36 cellular contexts compared by ENCODE assay signal in the genomic region with DNA sequence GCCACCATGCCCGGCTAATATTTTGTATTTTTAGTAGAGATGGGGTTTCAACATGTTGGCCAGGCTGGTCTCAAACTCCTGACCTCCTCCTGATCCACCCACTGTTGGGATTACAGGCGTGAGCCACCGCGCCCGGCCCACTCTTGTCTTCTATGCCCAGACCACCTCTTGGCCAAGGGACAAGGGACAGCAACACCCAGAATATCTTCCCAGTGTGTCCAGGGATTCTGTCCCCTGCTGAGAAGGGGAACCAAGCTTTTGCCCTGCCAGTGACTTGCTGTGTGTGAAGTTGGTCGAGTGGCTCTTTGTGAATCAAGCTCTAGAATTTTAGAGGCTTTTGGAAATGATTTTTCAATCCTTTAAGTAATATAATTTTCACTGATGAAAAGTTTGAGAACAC. TPM values are rescaled to one million over a fixed set of nuclear protein-coding genes. Genes with fewer than 3 reads are reported as not detected.
"Had no signal": no experiment of that assay in that cellular context is flagged by ENCODE, and none has a peak within 500 bp of the region (broad histone marks: within the 10 kb centered on the region; RNA-seq: fewer than 3 reads in every experiment).

No MANE protein-coding gene starts in this region.

- H3K9me3 ChIP-seq: ascending aorta, gastrocnemius medialis, ovary, sigmoid colon, thoracic aorta, vagina had no signal

- H3K4me3 Mint-ChIP-seq: activated CD8-positive, alpha-beta T cell treated with anti-CD3 and anti-CD28 coated beads for 36 hours; activated naive CD4-positive, alpha-beta T cell treated with anti-CD3 and anti-CD28 coated beads for 36 hours; activated naive CD8-positive, alpha-beta T cell treated with anti-CD3 and anti-CD28 coated beads, Interleukin-2, amount 10 ng/mL, durations not matched to agents 7 days and 5 days; activated T-helper 1 cell treated with anti-CD3 and anti-CD28 coated beads, Interleukin-12 subunit alpha, Interleukin-12 subunit beta, Interleukin-2, Interleukin-4 antibody, amounts not matched to agents 30 ng/mL and 10 ng/mL and 1 ng/mL, durations not matched to agents 14 hours and 24 hours and 36 hours; brain; effector memory CD8-positive, alpha-beta T cell; nephron; stimulated activated effector memory CD8-positive, alpha-beta T cell treated with anti-CD3 and anti-CD28 coated beads, Interleukin-12 subunit alpha, Interleukin-12 subunit beta, amount 100 ng/mL, for 72 hours; stimulated activated naive CD8-positive, alpha-beta T cell treated with anti-CD3 and anti-CD28 coated beads, Interleukin-15, Interleukin-2, amounts not matched to agents 100 ng/mL and 50 ng/mL, for 24 hours had no signal

- ATAC-seq: activated CD8-positive, alpha-beta T cell treated with anti-CD3 and anti-CD28 coated beads for 36 hours; effector memory CD8-positive, alpha-beta T cell; gastrocnemius medialis; left ventricle myocardium superior; stimulated activated effector memory CD8-positive, alpha-beta T cell treated with anti-CD3 and anti-CD28 coated beads, Interleukin-12 subunit alpha, Interleukin-12 subunit beta, amount 100 ng/mL, for 72 hours had no signal

- H3K27ac Mint-ChIP-seq: activated CD8-positive, alpha-beta T cell treated with anti-CD3 and anti-CD28 coated beads for 36 hours; activated naive CD4-positive, alpha-beta T cell treated with anti-CD3 and anti-CD28 coated beads for 36 hours; activated naive CD8-positive, alpha-beta T cell treated with anti-CD3 and anti-CD28 coated beads, Interleukin-2, amount 10 ng/mL, durations not matched to agents 7 days and 5 days; activated T-helper 1 cell treated with anti-CD3 and anti-CD28 coated beads, Interleukin-12 subunit alpha, Interleukin-12 subunit beta, Interleukin-2, Interleukin-4 antibody, amounts not matched to agents 30 ng/mL and 10 ng/mL and 1 ng/mL, durations not matched to agents 14 hours and 24 hours and 36 hours; brain; effector memory CD8-positive, alpha-beta T cell; nephron; progenitor cell of endocrine pancreas; stimulated activated effector memory CD8-positive, alpha-beta T cell treated with anti-CD3 and anti-CD28 coated beads, Interleukin-12 subunit alpha, Interleukin-12 subunit beta, amount 100 ng/mL, for 72 hours; stimulated activated naive CD8-positive, alpha-beta T cell treated with anti-CD3 and anti-CD28 coated beads, Interleukin-15, Interleukin-2, amounts not matched to agents 100 ng/mL and 50 ng/mL, for 24 hours had no signal

- H3K9me3 Mint-ChIP-seq: activated CD8-positive, alpha-beta T cell treated with anti-CD3 and anti-CD28 coated beads for 36 hours; activated naive CD4-positive, alpha-beta T cell treated with anti-CD3 and anti-CD28 coated beads for 36 hours; activated naive CD8-positive, alpha-beta T cell treated with anti-CD3 and anti-CD28 coated beads, Interleukin-2, amount 10 ng/mL, durations not matched to agents 7 days and 5 days; activated T-helper 1 cell treated with anti-CD3 and anti-CD28 coated beads, Interleukin-12 subunit alpha, Interleukin-12 subunit beta, Interleukin-2, Interleukin-4 antibody, amounts not matched to agents 30 ng/mL and 10 ng/mL and 1 ng/mL, durations not matched to agents 14 hours and 24 hours and 36 hours; brain; effector memory CD8-positive, alpha-beta T cell; nephron; stimulated activated effector memory CD8-positive, alpha-beta T cell treated with anti-CD3 and anti-CD28 coated beads, Interleukin-12 subunit alpha, Interleukin-12 subunit beta, amount 100 ng/mL, for 72 hours; stimulated activated naive CD8-positive, alpha-beta T cell treated with anti-CD3 and anti-CD28 coated beads, Interleukin-15, Interleukin-2, amounts not matched to agents 100 ng/mL and 50 ng/mL, for 24 hours had no signal

- H3K27ac ChIP-seq: ascending aorta, coronary artery, dorsolateral prefrontal cortex, gastrocnemius medialis, ovary, sigmoid colon, thoracic aorta, vagina, WERI-Rb-1 had no signal

- H3K4me3 ChIP-seq: ascending aorta, coronary artery, dorsolateral prefrontal cortex, gastrocnemius medialis, ovary, sigmoid colon, thoracic aorta, vagina had no signal

- H3K36me3 ChIP-seq: ascending aorta, gastrocnemius medialis, ovary, sigmoid colon, thoracic aorta, vagina, WERI-Rb-1 had no signal

- DNase-seq: activated CD4-positive, alpha-beta T cell treated with anti-CD3 and anti-CD28 coated beads, Interleukin-2, amount 50 U/mL, for 1 hour; activated CD4-positive, CD25-positive, alpha-beta regulatory T cell treated with anti-CD3 and anti-CD28 coated beads, Interleukin-2, amount 50 U/mL, for 72 hours; activated CD8-positive, alpha-beta T cell treated with anti-CD3 and anti-CD28 coated beads for 36 hours; activated effector memory CD4-positive, alpha-beta T cell treated with anti-CD3 and anti-CD28 coated beads, Interleukin-2, amount 50 U/mL, for 16 hours; activated naive CD4-positive, alpha-beta T cell treated with anti-CD3 and anti-CD28 coated beads for 36 hours; activated naive CD8-positive, alpha-beta T cell treated with anti-CD3 and anti-CD28 coated beads, Interleukin-2, amount 10 ng/mL, durations not matched to agents 7 days and 5 days; activated T-cell treated with anti-CD3 and anti-CD28 coated beads, Interleukin-2, amount 50 U/mL, for 1 hour; effector memory CD8-positive, alpha-beta T cell; erythroblast; gastrocnemius medialis; glutamatergic neuron; left ventricle myocardium superior; ovary; retina; sigmoid colon; small intestine; stimulated activated CD4-positive, alpha-beta T cell treated with anti-CD3 and anti-CD28 coated beads, Interleukin-4, amount 100 ng/mL, for 24 hours; T-helper 1 cell; trophoblast cell had no signal

- H3K36me3 Mint-ChIP-seq: activated naive CD8-positive, alpha-beta T cell treated with anti-CD3 and anti-CD28 coated beads, Interleukin-2, amount 10 ng/mL, durations not matched to agents 7 days and 5 days; brain; stimulated activated effector memory CD8-positive, alpha-beta T cell treated with anti-CD3 and anti-CD28 coated beads, Interleukin-12 subunit alpha, Interleukin-12 subunit beta, amount 100 ng/mL, for 72 hours had no signal

- H3K4me1 ChIP-seq: ascending aorta, gastrocnemius medialis had no signal

- H3K27me3 ChIP-seq: ascending aorta, gastrocnemius medialis, ovary, vagina had no signal

- H3K4me1 Mint-ChIP-seq: nephron had no signal

RNA-seq across cellular contexts. Expression of gene MPO, which starts 1.7 kb away (rescaled TPM):
- total RNA-seq: activated CD8-positive, alpha-beta T cell treated with anti-CD3 and anti-CD28 coated beads for 36 hours; activated naive CD4-positive, alpha-beta T cell treated with anti-CD3 and anti-CD28 coated beads for 36 hours; activated naive CD8-positive, alpha-beta T cell treated with anti-CD3 and anti-CD28 coated beads, Interleukin-2, amount 10 ng/mL, durations not matched to agents 7 days and 5 days; activated T-helper 1 cell treated with anti-CD3 and anti-CD28 coated beads, Interleukin-12 subunit alpha, Interleukin-12 subunit beta, Interleukin-2, Interleukin-4 antibody, amounts not matched to agents 30 ng/mL and 10 ng/mL and 1 ng/mL, durations not matched to agents 14 hours and 24 hours and 36 hours; lung microvascular endothelial cell; progenitor cell of endocrine pancreas; vagina had no signal

RNA-seq across cellular contexts. Expression of gene LPO, which starts 44.1 kb away (rescaled TPM):
- total RNA-seq: activated CD8-positive, alpha-beta T cell treated with anti-CD3 and anti-CD28 coated beads for 36 hours; activated naive CD4-positive, alpha-beta T cell treated with anti-CD3 and anti-CD28 coated beads for 36 hours; activated naive CD8-positive, alpha-beta T cell treated with anti-CD3 and anti-CD28 coated beads, Interleukin-2, amount 10 ng/mL, durations not matched to agents 7 days and 5 days; activated T-helper 1 cell treated with anti-CD3 and anti-CD28 coated beads, Interleukin-12 subunit alpha, Interleukin-12 subunit beta, Interleukin-2, Interleukin-4 antibody, amounts not matched to agents 30 ng/mL and 10 ng/mL and 1 ng/mL, durations not matched to agents 14 hours and 24 hours and 36 hours; ascending aorta; cardiac septum; cerebellum; gastrocnemius medialis; left ventricle myocardium superior; lung microvascular endothelial cell; mucosa of gallbladder; progenitor cell of endocrine pancreas; sigmoid colon; subcutaneous adipose tissue; thoracic aorta; vagina had no signal
- polyA plus RNA-seq: ovary, sigmoid colon had no signal
